18 cellular contexts compared by ENCODE assay signal in the genomic region with DNA sequence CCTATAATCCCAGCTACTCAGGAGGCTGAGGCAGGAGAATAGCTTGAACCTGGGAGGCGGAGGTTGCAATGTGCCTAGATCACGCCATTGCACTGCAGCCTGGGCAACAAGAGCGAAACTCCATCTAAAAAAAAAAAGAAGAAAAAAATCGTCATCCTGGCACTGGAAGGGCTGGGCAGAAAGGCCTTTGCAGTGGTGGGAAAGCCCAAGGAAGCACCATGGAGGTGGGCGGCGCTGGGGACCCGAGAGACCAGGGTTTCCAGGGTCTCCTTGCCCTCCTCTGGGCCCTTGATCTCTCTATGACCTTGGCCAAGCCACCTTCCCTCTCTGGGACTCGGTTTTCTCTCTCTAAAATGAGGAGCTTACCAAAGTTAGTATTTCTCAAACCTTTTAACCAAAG.
A peak's percentile ranks its signal among the peaks of the same experiment; 100 is the strongest.
DNase-seq lines count a peak whose midpoint lies in the region; ATAC-seq, FAIRE-seq and TF ChIP-seq lines count a peak whose summit lies in the region.
"Had no signal": no experiment of that assay in that cellular context is flagged by ENCODE, and none has a peak within 500 bp of the region (broad histone marks: within the 10 kb centered on the region; RNA-seq: fewer than 3 reads in every experiment).

No MANE protein-coding gene starts in this region.

- no peaks in the 10 kb centered on the region for H3K27me3 Mint-ChIP-seq in activated CD8-positive, alpha-beta T cell treated with anti-CD3 and anti-CD28 coated beads for 36 hours
- no peaks in the 10 kb centered on the region for H3K27me3 Mint-ChIP-seq in activated CD8-positive, alpha-beta T cell treated with anti-CD3 and anti-CD28 coated beads, Interleukin-2, amount 10 ng/mL, durations not matched to agents 7 days and 5 days (ENCODE audit: low read depth)
- no peaks in the 10 kb centered on the region for H3K27me3 Mint-ChIP-seq in CD4-positive, alpha-beta T cell
- peaks cover 0 to 2% of the 10 kb centered on the region in 2 donors for H3K27me3 Mint-ChIP-seq in CD8-positive, alpha-beta memory T cell
- H3K27me3 Mint-ChIP-seq in stimulated activated naive CD8-positive, alpha-beta T cell treated with anti-CD3 and anti-CD28 coated beads, Interleukin-15, amount 100 ng/mL, for 72 hours = no peaks in the 10 kb centered on the region
- H3K27me3 Mint-ChIP-seq: CD4-positive, alpha-beta memory T cell had no signal

- H3K36me3 ChIP-seq in kidney (ENCODE audit: control insufficient read depth in 1 of 2, insufficient read depth in 2 of 2, low read length in 2 of 2) (peaks cover 0 to 2% of the 10 kb centered on the region in 2 donors), upper lobe of right lung (peaks cover 47% of the 10 kb centered on the region)
- peaks cover 56% of the 10 kb centered on the region for H3K36me3 ChIP-seq in CD8-positive, alpha-beta memory T cell (ENCODE audit: insufficient read depth, low read length)

- H3K4me3 Mint-ChIP-seq in activated CD8-positive, alpha-beta T cell treated with anti-CD3 and anti-CD28 coated beads for 36 hours = no peak overlapping the region
- H3K4me3 Mint-ChIP-seq in activated CD8-positive, alpha-beta T cell treated with anti-CD3 and anti-CD28 coated beads, Interleukin-2, amount 10 ng/mL, durations not matched to agents 7 days and 5 days = no peak overlapping the region
- no peak overlapping the region for H3K4me3 Mint-ChIP-seq in CD4-positive, alpha-beta T cell
- H3K4me3 Mint-ChIP-seq in CD8-positive, alpha-beta memory T cell = no peak overlapping the region
- H3K4me3 Mint-ChIP-seq in stimulated activated naive CD8-positive, alpha-beta T cell treated with anti-CD3 and anti-CD28 coated beads, Interleukin-15, amount 100 ng/mL, for 72 hours = no peak overlapping the region
- H3K4me3 Mint-ChIP-seq: CD4-positive, alpha-beta memory T cell; H9 had no signal

- H3K27ac ChIP-seq in CD4-positive, alpha-beta T cell (ENCODE audit: low read depth, low read length) = no peak overlapping the region
- H3K27ac ChIP-seq in kidney (ENCODE audit: low read depth in 2 of 2, low read length in 2 of 2) (no peak overlapping the region), upper lobe of right lung (no peak overlapping the region)
- H3K27ac ChIP-seq in CD8-positive, alpha-beta memory T cell (ENCODE audit: low read depth, low read length) = no peak overlapping the region
- H3K27ac ChIP-seq: 22Rv1, A549, C4-2B had no signal

- TF ChIP-seq CTCF in activated CD8-positive, alpha-beta T cell treated with anti-CD3 and anti-CD28 coated beads for 36 hours (IDR thresholded peaks at IDR 0.05) = no peak
- no peak for TF ChIP-seq CTCF in CD4-positive, alpha-beta T cell (IDR thresholded peaks at IDR 0.05)
- no peak for TF ChIP-seq CTCF in kidney (IDR thresholded peaks at IDR 0.05; ENCODE audit: borderline replicate concordance, extremely low read depth, insufficient read depth)
- no peak for TF ChIP-seq CTCF in upper lobe of right lung (IDR thresholded peaks at IDR 0.05)

- no peak overlapping the region for H3K9ac ChIP-seq in kidney (ENCODE audit: low read length in 2 of 2)

- H3K27ac Mint-ChIP-seq in activated CD8-positive, alpha-beta T cell treated with anti-CD3 and anti-CD28 coated beads for 36 hours = peak overlapping the region; percentile 15
- no peak overlapping the region for H3K27ac Mint-ChIP-seq in activated CD8-positive, alpha-beta T cell treated with anti-CD3 and anti-CD28 coated beads, Interleukin-2, amount 10 ng/mL, durations not matched to agents 7 days and 5 days
- peak overlapping the region; percentile 53 for H3K27ac Mint-ChIP-seq in CD4-positive, alpha-beta T cell
- peak overlapping the region in 2 of 8 donors; percentile 36 to 55 for H3K27ac Mint-ChIP-seq in CD8-positive, alpha-beta memory T cell
- no peak overlapping the region for H3K27ac Mint-ChIP-seq in stimulated activated naive CD8-positive, alpha-beta T cell treated with anti-CD3 and anti-CD28 coated beads, Interleukin-15, amount 100 ng/mL, for 72 hours
- H3K27ac Mint-ChIP-seq: H9 had no signal

- DNase-seq in activated CD8-positive, alpha-beta T cell treated with anti-CD3 and anti-CD28 coated beads for 36 hours = no peak
- DNase-seq in activated CD8-positive, alpha-beta T cell treated with anti-CD3 and anti-CD28 coated beads, Interleukin-2, amount 10 ng/mL, durations not matched to agents 7 days and 5 days = no peak
- DNase-seq in CD4-positive, alpha-beta T cell = peak in 1 of 10 experiments; percentile 19
- DNase-seq in kidney = peak; percentile 65
- DNase-seq in upper lobe of right lung = peak; percentile 32
- DNase-seq in CD8-positive, alpha-beta memory T cell = no peak
- DNase-seq in stimulated activated naive CD8-positive, alpha-beta T cell treated with anti-CD3 and anti-CD28 coated beads, Interleukin-15, amount 100 ng/mL, for 72 hours = no peak
- DNase-seq: AML-193; Calu3; CD4-positive, alpha-beta memory T cell; DMS79 treated with DMSO at 0.1 percent for 48 hours; GF-D8; H9 had no signal

- H3K36me3 Mint-ChIP-seq in activated CD8-positive, alpha-beta T cell treated with anti-CD3 and anti-CD28 coated beads for 36 hours (ENCODE audit: low read depth) = peaks cover 54% of the 10 kb centered on the region
- H3K36me3 Mint-ChIP-seq in activated CD8-positive, alpha-beta T cell treated with anti-CD3 and anti-CD28 coated beads, Interleukin-2, amount 10 ng/mL, durations not matched to agents 7 days and 5 days (ENCODE audit: low read depth) = peaks cover 52% of the 10 kb centered on the region
- H3K36me3 Mint-ChIP-seq in CD4-positive, alpha-beta T cell (ENCODE audit: low read depth) = peaks cover 82% of the 10 kb centered on the region
- peaks cover 4 to 72% (median 6%) of the 10 kb centered on the region in 3 donors for H3K36me3 Mint-ChIP-seq in CD8-positive, alpha-beta memory T cell

- H3K4me3 ChIP-seq in kidney (ENCODE audit: low read length in 2 of 2) (no peak overlapping the region), upper lobe of right lung (no peak overlapping the region)
- no peak overlapping the region for H3K4me3 ChIP-seq in CD8-positive, alpha-beta memory T cell (ENCODE audit: low read length)
- H3K4me3 ChIP-seq: A549 had no signal

- POLR2A ChIA-PET in activated CD8-positive, alpha-beta T cell treated with anti-CD3 and anti-CD28 coated beads for 36 hours (lab: Charles Lee) = interaction anchor here (0.6 to 1.1 kb wide), 3 partner anchors 10 to 331 kb away, joined by 3 read pairs; no protein-coding TSS in a partner anchor
- POLR2A ChIA-PET in activated CD8-positive, alpha-beta T cell treated with anti-CD3 and anti-CD28 coated beads, Interleukin-2, amount 10 ng/mL, durations not matched to agents 7 days and 5 days (lab: Charles Lee) = no interaction called here
- POLR2A ChIA-PET in CD4-positive, alpha-beta T cell (lab: Charles Lee) = interaction anchor here (1.1 to 1.4 kb wide), 3 partner anchors 14 to 32 kb away, joined by 4 read pairs; no protein-coding TSS in a partner anchor
- POLR2A ChIA-PET in CD8-positive, alpha-beta memory T cell (lab: Charles Lee) = no interaction called here

- no peak for ATAC-seq in activated CD8-positive, alpha-beta T cell treated with anti-CD3 and anti-CD28 coated beads for 36 hours
- ATAC-seq in activated CD8-positive, alpha-beta T cell treated with anti-CD3 and anti-CD28 coated beads, Interleukin-2, amount 10 ng/mL, durations not matched to agents 7 days and 5 days = no peak
- no peak for ATAC-seq in CD4-positive, alpha-beta T cell (ENCODE audit: poor library complexity)
- no peak for ATAC-seq in upper lobe of right lung
- no peak for ATAC-seq in stimulated activated naive CD8-positive, alpha-beta T cell treated with anti-CD3 and anti-CD28 coated beads, Interleukin-15, amount 100 ng/mL, for 72 hours
- ATAC-seq: A549, HepG2 had no signal

- CTCF ChIA-PET in activated CD8-positive, alpha-beta T cell treated with anti-CD3 and anti-CD28 coated beads for 36 hours (lab: Charles Lee) = interaction anchor here (0.8 to 4.8 kb wide), 7 partner anchors 13 to 548 kb away, joined by 3 to 30 read pairs (median 10); no protein-coding TSS in a partner anchor
- CTCF ChIA-PET in activated CD8-positive, alpha-beta T cell treated with anti-CD3 and anti-CD28 coated beads, Interleukin-2, amount 10 ng/mL, durations not matched to agents 7 days and 5 days (lab: Charles Lee) = interaction anchor here (0.6 to 2.4 kb wide), 8 partner anchors 29 to 1713 kb away, joined by 3 to 8 read pairs (median 3); no protein-coding TSS in a partner anchor
- CTCF ChIA-PET in CD4-positive, alpha-beta T cell (lab: Charles Lee) = no interaction called here
- CTCF ChIA-PET in CD8-positive, alpha-beta memory T cell (lab: Charles Lee) = interaction anchor here (1.5 to 3.7 kb wide), 3 partner anchors 26 to 134 kb away, joined by 3 to 35 read pairs (median 3); no protein-coding TSS in a partner anchor

- H3K4me1 ChIP-seq in kidney (ENCODE audit: control insufficient read depth in 1 of 2, insufficient read depth in 1 of 2, low read depth in 1 of 2, low read length in 2 of 2) (no peaks in the 10 kb centered on the region), upper lobe of right lung (peaks cover 9% of the 10 kb centered on the region)
- H3K4me1 ChIP-seq in CD8-positive, alpha-beta memory T cell (ENCODE audit: insufficient read depth, low read length) = peaks cover 14% of the 10 kb centered on the region
- H3K4me1 ChIP-seq: A549 had no signal

- H3K27me3 ChIP-seq in CD4-positive, alpha-beta T cell (ENCODE audit: control insufficient read depth, insufficient read depth, low read length) = no peaks in the 10 kb centered on the region
- no peaks in the 10 kb centered on the region for H3K27me3 ChIP-seq in upper lobe of right lung
- H3K27me3 ChIP-seq in CD8-positive, alpha-beta memory T cell (ENCODE audit: insufficient read depth, low read length, poor library complexity, severe bottlenecking) = no peaks in the 10 kb centered on the region

- no peaks in the 10 kb centered on the region for H3K9me3 ChIP-seq in CD4-positive, alpha-beta T cell (ENCODE audit: control insufficient read depth, low read length)
- H3K9me3 ChIP-seq in kidney (ENCODE audit: control insufficient read depth in 1 of 2, low read length in 2 of 2) (no peaks in the 10 kb centered on the region), upper lobe of right lung (no peaks in the 10 kb centered on the region)
- H3K9me3 ChIP-seq in CD8-positive, alpha-beta memory T cell (ENCODE audit: low read length) = no peaks in the 10 kb centered on the region

- peaks cover 2% of the 10 kb centered on the region for H3K9me3 Mint-ChIP-seq in activated CD8-positive, alpha-beta T cell treated with anti-CD3 and anti-CD28 coated beads for 36 hours
- no peaks in the 10 kb centered on the region for H3K9me3 Mint-ChIP-seq in activated CD8-positive, alpha-beta T cell treated with anti-CD3 and anti-CD28 coated beads, Interleukin-2, amount 10 ng/mL, durations not matched to agents 7 days and 5 days (ENCODE audit: insufficient read depth)
- H3K9me3 Mint-ChIP-seq in CD4-positive, alpha-beta T cell = no peaks in the 10 kb centered on the region
- no peaks in the 10 kb centered on the region for H3K9me3 Mint-ChIP-seq in CD8-positive, alpha-beta memory T cell
- H3K9me3 Mint-ChIP-seq in stimulated activated naive CD8-positive, alpha-beta T cell treated with anti-CD3 and anti-CD28 coated beads, Interleukin-15, amount 100 ng/mL, for 72 hours = peaks cover under 1 to 2% of the 10 kb centered on the region in 2 donors
- H3K9me3 Mint-ChIP-seq: CD4-positive, alpha-beta memory T cell; H9 had no signal

- no peak for FAIRE-seq in kidney (lab: Jason Lieb, UNC)
- FAIRE-seq: A549, H1, HepG2 had no signal

- intact Hi-C loops in activated CD8-positive, alpha-beta T cell treated with anti-CD3 and anti-CD28 coated beads for 36 hours (cut with micrococcal nuclease) = no loop called here
- intact Hi-C loops in CD4-positive, alpha-beta T cell (cut with DNase I, micrococcal nuclease) = loop anchor here in 1 of 2 experiments (5.0 to 10.0 kb wide), 2 partner anchors 168 to 546 kb away; a partner anchor contains a TSS
- intact Hi-C loops in kidney (cut with DNase I) (no loop called here), upper lobe of right lung (cut with DNase I) (no loop called here)

- H3K4me1 Mint-ChIP-seq in activated CD8-positive, alpha-beta T cell treated with anti-CD3 and anti-CD28 coated beads for 36 hours (ENCODE audit: low read depth) = peaks cover 25% of the 10 kb centered on the region
- H3K4me1 Mint-ChIP-seq in activated CD8-positive, alpha-beta T cell treated with anti-CD3 and anti-CD28 coated beads, Interleukin-2, amount 10 ng/mL, durations not matched to agents 7 days and 5 days (ENCODE audit: low read depth) = peaks cover 19% of the 10 kb centered on the region
- H3K4me1 Mint-ChIP-seq in CD4-positive, alpha-beta T cell (ENCODE audit: low read depth) = peaks cover 14% of the 10 kb centered on the region
- peaks cover 8 to 13% (median 8%) of the 10 kb centered on the region in 3 donors for H3K4me1 Mint-ChIP-seq in CD8-positive, alpha-beta memory T cell
- peaks cover 48% of the 10 kb centered on the region for H3K4me1 Mint-ChIP-seq in stimulated activated naive CD8-positive, alpha-beta T cell treated with anti-CD3 and anti-CD28 coated beads, Interleukin-15, amount 100 ng/mL, for 72 hours

Comparison
In these comparisons a context has a peak if more than half of its experiments do, and no peak if none do; other contexts are left out.
1. H3K27ac Mint-ChIP-seq: peak in activated CD8-positive, alpha-beta T cell treated with anti-CD3 and anti-CD28 coated beads for 36 hours (single experiment) and CD4-positive, alpha-beta T cell (single experiment); none in activated CD8-positive, alpha-beta T cell treated with anti-CD3 and anti-CD28 coated beads, Interleukin-2, amount 10 ng/mL, durations not matched to agents 7 days and 5 days (single experiment) and stimulated activated naive CD8-positive, alpha-beta T cell treated with anti-CD3 and anti-CD28 coated beads, Interleukin-15, amount 100 ng/mL, for 72 hours (0 of 2).
2. POLR2A ChIA-PET loops: an anchor here in activated CD8-positive, alpha-beta T cell treated with anti-CD3 and anti-CD28 coated beads for 36 hours (0.6 to 1.1 kb wide) and CD4-positive, alpha-beta T cell (1.1 to 1.4 kb wide); none called in activated CD8-positive, alpha-beta T cell treated with anti-CD3 and anti-CD28 coated beads, Interleukin-2, amount 10 ng/mL, durations not matched to agents 7 days and 5 days and CD8-positive, alpha-beta memory T cell.
3. DNase-seq: peak in kidney (single experiment) and upper lobe of right lung (single experiment); none in activated CD8-positive, alpha-beta T cell treated with anti-CD3 and anti-CD28 coated beads for 36 hours (single experiment), activated CD8-positive, alpha-beta T cell treated with anti-CD3 and anti-CD28 coated beads, Interleukin-2, amount 10 ng/mL, durations not matched to agents 7 days and 5 days (single experiment), CD8-positive, alpha-beta memory T cell (0 of 5) and stimulated activated naive CD8-positive, alpha-beta T cell treated with anti-CD3 and anti-CD28 coated beads, Interleukin-15, amount 100 ng/mL, for 72 hours (0 of 2).